22 cellular contexts compared by ENCODE assay signal in genomic region chr12:106855221-106855758, GRCh38.
A peak's percentile ranks its signal among the peaks of the same experiment; 100 is the strongest.
DNase-seq lines count a peak whose midpoint lies in the region; ATAC-seq and TF ChIP-seq lines count a peak whose summit lies in the region.
"Had no signal": no experiment of that assay in that cellular context is flagged by ENCODE, and none has a peak within 500 bp of the region (broad histone marks: within the 10 kb centered on the region; RNA-seq: fewer than 3 reads in every experiment).

No MANE protein-coding gene starts in this region.

- no peaks in the 10 kb centered on the region for H3K36me3 ChIP-seq in CD8-positive, alpha-beta T cell (ENCODE audit: insufficient read depth, low read length)
- H3K36me3 ChIP-seq in mucosa of descending colon (ENCODE audit: low read depth) = no peaks in the 10 kb centered on the region
- H3K36me3 ChIP-seq: BE2C, HAP-1 had no signal

- H3K27ac ChIP-seq in CD8-positive, alpha-beta T cell (ENCODE audit: low read depth, low read length) = no peak overlapping the region
- H3K27ac ChIP-seq: GM23248, HL-60 had no signal

- H3K4me1 Mint-ChIP-seq in activated CD4-positive, alpha-beta T cell treated with anti-CD3 and anti-CD28 coated beads for 36 hours = peaks cover 9% of the 10 kb centered on the region
- H3K4me1 Mint-ChIP-seq in CD8-positive, alpha-beta T cell (ENCODE audit: low read depth) = peaks cover 4% of the 10 kb centered on the region

- no peaks in the 10 kb centered on the region for H3K9me3 Mint-ChIP-seq in activated CD4-positive, alpha-beta T cell treated with anti-CD3 and anti-CD28 coated beads for 36 hours (ENCODE audit: low read depth)
- no peaks in the 10 kb centered on the region for H3K9me3 Mint-ChIP-seq in CD8-positive, alpha-beta T cell

- no peak overlapping the region for H3K4me3 Mint-ChIP-seq in activated CD4-positive, alpha-beta T cell treated with anti-CD3 and anti-CD28 coated beads for 36 hours
- H3K4me3 Mint-ChIP-seq in CD8-positive, alpha-beta T cell = no peak overlapping the region

- no peak overlapping the region for H3K27ac Mint-ChIP-seq in activated CD4-positive, alpha-beta T cell treated with anti-CD3 and anti-CD28 coated beads for 36 hours
- H3K27ac Mint-ChIP-seq in CD8-positive, alpha-beta T cell = no peak overlapping the region

- no peaks in the 10 kb centered on the region for H3K9me3 ChIP-seq in CD8-positive, alpha-beta T cell (ENCODE audit: low read length)
- H3K9me3 ChIP-seq in mucosa of descending colon = no peaks in the 10 kb centered on the region
- H3K9me3 ChIP-seq: BE2C, HAP-1, SK-N-SH had no signal

- no peaks in the 10 kb centered on the region for H3K27me3 Mint-ChIP-seq in activated CD4-positive, alpha-beta T cell treated with anti-CD3 and anti-CD28 coated beads for 36 hours
- H3K27me3 Mint-ChIP-seq in CD8-positive, alpha-beta T cell (ENCODE audit: low read depth) = no peaks in the 10 kb centered on the region

- CTCF ChIA-PET in activated CD4-positive, alpha-beta T cell treated with anti-CD3 and anti-CD28 coated beads for 36 hours (lab: Charles Lee) = interaction anchor here (1.6 to 1.7 kb wide), 2 partner anchors 12 to 13 kb away, joined by 3 to 6 read pairs; no protein-coding TSS in a partner anchor
- CTCF ChIA-PET in CD8-positive, alpha-beta T cell (lab: Charles Lee) = interaction anchor here (1.2 to 1.4 kb wide), 2 partner anchors 10 to 14 kb away, joined by 3 to 6 read pairs; no protein-coding TSS in a partner anchor

- TF ChIP-seq CTCF in CD8-positive, alpha-beta T cell (IDR thresholded peaks at IDR 0.05) = no peak
- TF ChIP-seq CTCF in mucosa of descending colon (IDR thresholded peaks at IDR 0.05) = no peak

- peaks cover 11% of the 10 kb centered on the region for H3K36me3 Mint-ChIP-seq in activated CD4-positive, alpha-beta T cell treated with anti-CD3 and anti-CD28 coated beads for 36 hours (ENCODE audit: low read depth)
- H3K36me3 Mint-ChIP-seq in CD8-positive, alpha-beta T cell = peaks cover 37% of the 10 kb centered on the region

- no peak for DNase-seq in activated CD4-positive, alpha-beta T cell treated with anti-CD3 and anti-CD28 coated beads for 36 hours
- DNase-seq in activated CD4-positive, alpha-beta T cell treated with anti-CD3 and anti-CD28 coated beads, Interleukin-2, amount 50 U/mL, for 1 hour = no peak
- DNase-seq in CD8-positive, alpha-beta T cell = no peak
- peak; percentile 1 for DNase-seq in dermis blood vessel endothelial cell
- no peak for DNase-seq in mucosa of descending colon
- no peak for DNase-seq in NCI-H524 treated with DMSO at 0.1 percent for 48 hours (lab: John Stamatoyannopoulos, UW)
- no peak for DNase-seq in NCI-H187 treated with DMSO at 0.1 percent for 48 hours (lab: John Stamatoyannopoulos, UW)
- DNase-seq: 8988T, BE2C, DMS79 treated with DMSO at 0.1 percent for 48 hours, GM23248, MM.1S, NCI-H1105, NCI-H2081 treated with DMSO at 0.1 percent for 48 hours, NCI-H446 treated with DMSO at 0.1 percent for 48 hours, NCI-H774, OCI-M1, SHP77 treated with DMSO at 0.1 percent for 48 hours, SK-N-SH had no signal

- H3K4me3 ChIP-seq in CD8-positive, alpha-beta T cell (ENCODE audit: low read depth, low read length) = no peak overlapping the region
- H3K4me3 ChIP-seq in mucosa of descending colon = no peak overlapping the region
- H3K4me3 ChIP-seq: GM23248, HAP-1 had no signal

- ATAC-seq in activated CD4-positive, alpha-beta T cell treated with anti-CD3 and anti-CD28 coated beads for 36 hours = peak; percentile 42
- ATAC-seq in CD8-positive, alpha-beta T cell = peak; percentile 38
- peak; percentile 25 for ATAC-seq in mucosa of descending colon
- no peak for ATAC-seq in GM21367 (IDR thresholded peaks at IDR 0.05; ENCODE audit: unreplicated experiment)

- intact Hi-C loops in activated CD4-positive, alpha-beta T cell treated with anti-CD3 and anti-CD28 coated beads for 36 hours (cut with DNase I, micrococcal nuclease) = no loop called here
- intact Hi-C loops in CD8-positive, alpha-beta T cell (cut with DNase I, micrococcal nuclease) = no loop called here
- intact Hi-C loops in mucosa of descending colon (cut with DNase I, micrococcal nuclease) = no loop called here

- POLR2A ChIA-PET in activated CD4-positive, alpha-beta T cell treated with anti-CD3 and anti-CD28 coated beads for 36 hours (lab: Charles Lee) = interaction anchor here (0.5 kb wide), 1 partner anchor 312 kb away, joined by 4 read pairs; no protein-coding TSS in a partner anchor
- POLR2A ChIA-PET in CD8-positive, alpha-beta T cell (lab: Charles Lee) = no interaction called here

- peaks cover 7% of the 10 kb centered on the region for H3K4me1 ChIP-seq in CD8-positive, alpha-beta T cell (ENCODE audit: insufficient read depth, low read length)
- no peaks in the 10 kb centered on the region for H3K4me1 ChIP-seq in mucosa of descending colon (ENCODE audit: low read depth)
- H3K4me1 ChIP-seq: BE2C had no signal

- no peaks in the 10 kb centered on the region for H3K27me3 ChIP-seq in CD8-positive, alpha-beta T cell (ENCODE audit: insufficient read depth, low read length)
- H3K27me3 ChIP-seq: BE2C had no signal
